In the genomic region with DNA sequence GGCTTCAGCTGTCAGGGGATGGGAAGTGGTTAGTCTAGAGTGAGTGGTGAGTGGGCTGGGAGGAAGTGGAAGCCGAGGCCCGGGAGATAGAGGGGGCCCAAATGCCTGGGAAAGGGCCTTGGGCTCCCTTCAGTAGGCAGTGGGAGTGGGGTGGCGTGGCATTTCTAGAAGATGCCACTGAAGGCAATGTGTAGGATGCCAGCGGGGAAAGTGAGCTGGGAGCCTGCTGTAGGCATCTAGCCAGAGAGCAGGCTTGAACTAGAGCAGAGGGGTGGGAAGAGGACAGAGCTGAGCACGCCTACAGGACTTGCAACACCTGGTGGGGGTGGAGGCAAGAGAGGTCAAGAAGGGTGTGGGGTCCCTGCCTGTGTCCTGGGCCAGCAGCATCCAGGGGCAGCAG, we compare ENCODE assay signal across 26 cellular contexts. TPM values are rescaled to one million over a fixed set of nuclear protein-coding genes. Genes with fewer than 3 reads are reported as not detected.
DNase-seq lines count a peak whose midpoint lies in the region; ATAC-seq and TF ChIP-seq lines count a peak whose summit lies in the region.
"Had no signal": no experiment of that assay in that cellular context is flagged by ENCODE, and none has a peak within 500 bp of the region (broad histone marks: within the 10 kb centered on the region; RNA-seq: fewer than 3 reads in every experiment).

No MANE protein-coding gene starts in this region.

- TF ChIP-seq CTCF in neural crest cell (conservative IDR thresholded peaks at IDR 0.05) (no peak), type B pancreatic cell (conservative IDR thresholded peaks at IDR 0.05) (no peak), lower lobe of right lung (IDR thresholded peaks at IDR 0.05) (no peak)

- H3K4me3 ChIP-seq in lower lobe of right lung, result no peak overlapping the region
- H3K4me3 ChIP-seq: GM12878 had no signal

- no peaks in the 10 kb centered on the region for H3K9me3 ChIP-seq in lower lobe of right lung

- H3K27ac Mint-ChIP-seq in activated naive CD8-positive, alpha-beta T cell treated with anti-CD3 and anti-CD28 coated beads, Interleukin-2, amount 50 U/mL, for 24 hours, result peak overlapping the region; percentile 23
- no peak overlapping the region for H3K27ac Mint-ChIP-seq in activated naive CD8-positive, alpha-beta T cell treated with anti-CD3 and anti-CD28 coated beads for 36 hours
- H3K27ac Mint-ChIP-seq in neural crest cell (ENCODE audit: unreplicated experiment) (peak overlapping the region; percentile 64), type B pancreatic cell (no peak overlapping the region)
- H3K27ac Mint-ChIP-seq: CD4-positive, alpha-beta T cell; IgD-negative memory B cell had no signal

- H3K36me3 ChIP-seq in lower lobe of right lung, result no peaks in the 10 kb centered on the region

- intact Hi-C loops in lower lobe of right lung (cut with DNase I), result no loop called here

- DNase-seq in activated naive CD8-positive, alpha-beta T cell treated with anti-CD3 and anti-CD28 coated beads, Interleukin-2, amount 50 U/mL, for 24 hours, result no peak
- DNase-seq in activated naive CD8-positive, alpha-beta T cell treated with anti-CD3 and anti-CD28 coated beads for 36 hours, result no peak
- DNase-seq in neural crest cell (ENCODE audit: low read depth, low spot score) (no peak), SHP77 (lab: John Stamatoyannopoulos, UW) (no peak), type B pancreatic cell (ENCODE audit: extremely low spot score, unreplicated experiment) (no peak), lower lobe of right lung (no peak), AG20443 (ENCODE audit: low spot score) (no peak)
- DNase-seq: GOT3, HCEC 1CT, NCI-H1092, NCI-H1417 treated with DMSO at 0.1 percent for 48 hours, NCI-H1694 treated with DMSO at 0.1 percent for 48 hours, NCI-H2081, NCI-H226, NCI-H510A, NCI-H69, Right ventricle myocardium superior, RPMI8226 had no signal

- no peak overlapping the region for H3K4me3 Mint-ChIP-seq in activated naive CD8-positive, alpha-beta T cell treated with anti-CD3 and anti-CD28 coated beads, Interleukin-2, amount 50 U/mL, for 24 hours
- no peak overlapping the region for H3K4me3 Mint-ChIP-seq in activated naive CD8-positive, alpha-beta T cell treated with anti-CD3 and anti-CD28 coated beads for 36 hours
- H3K4me3 Mint-ChIP-seq in neural crest cell (no peak overlapping the region), type B pancreatic cell (no peak overlapping the region)
- H3K4me3 Mint-ChIP-seq: CD4-positive, alpha-beta T cell; IgD-negative memory B cell had no signal

- H3K36me3 Mint-ChIP-seq in activated naive CD8-positive, alpha-beta T cell treated with anti-CD3 and anti-CD28 coated beads, Interleukin-2, amount 50 U/mL, for 24 hours (ENCODE audit: low read depth), result no peaks in the 10 kb centered on the region
- H3K36me3 Mint-ChIP-seq in activated naive CD8-positive, alpha-beta T cell treated with anti-CD3 and anti-CD28 coated beads for 36 hours, result no peaks in the 10 kb centered on the region
- H3K36me3 Mint-ChIP-seq in neural crest cell (ENCODE audit: low read depth) (no peaks in the 10 kb centered on the region), type B pancreatic cell (no peaks in the 10 kb centered on the region)

- H3K4me1 Mint-ChIP-seq in activated naive CD8-positive, alpha-beta T cell treated with anti-CD3 and anti-CD28 coated beads, Interleukin-2, amount 50 U/mL, for 24 hours, result peaks cover 3% of the 10 kb centered on the region
- peaks cover 4% of the 10 kb centered on the region for H3K4me1 Mint-ChIP-seq in activated naive CD8-positive, alpha-beta T cell treated with anti-CD3 and anti-CD28 coated beads for 36 hours
- H3K4me1 Mint-ChIP-seq in neural crest cell (no peaks in the 10 kb centered on the region), type B pancreatic cell (ENCODE audit: unreplicated experiment) (no peaks in the 10 kb centered on the region)
- H3K4me1 Mint-ChIP-seq: IgD-negative memory B cell had no signal

- H3K27ac ChIP-seq in cingulate gyrus (ENCODE audit: low read depth, low read length), result peak overlapping the region; percentile 4
- no peak overlapping the region for H3K27ac ChIP-seq in lower lobe of right lung
- H3K27ac ChIP-seq: 22Rv1, KMS-11 had no signal

- no peaks in the 10 kb centered on the region for H3K4me1 ChIP-seq in lower lobe of right lung

- peaks cover 20% of the 10 kb centered on the region for H3K27me3 ChIP-seq in lower lobe of right lung (ENCODE audit: low read depth)

- ATAC-seq in activated naive CD8-positive, alpha-beta T cell treated with anti-CD3 and anti-CD28 coated beads, Interleukin-2, amount 50 U/mL, for 24 hours, result no peak
- no peak for ATAC-seq in lower lobe of right lung
- ATAC-seq: GM12878 had no signal

- H3K9me3 Mint-ChIP-seq in activated naive CD8-positive, alpha-beta T cell treated with anti-CD3 and anti-CD28 coated beads, Interleukin-2, amount 50 U/mL, for 24 hours, result no peaks in the 10 kb centered on the region
- no peaks in the 10 kb centered on the region for H3K9me3 Mint-ChIP-seq in activated naive CD8-positive, alpha-beta T cell treated with anti-CD3 and anti-CD28 coated beads for 36 hours
- no peaks in the 10 kb centered on the region for H3K9me3 Mint-ChIP-seq in neural crest cell
- H3K9me3 Mint-ChIP-seq in type B pancreatic cell, result no peaks in the 10 kb centered on the region

- H3K27me3 Mint-ChIP-seq in activated naive CD8-positive, alpha-beta T cell treated with anti-CD3 and anti-CD28 coated beads, Interleukin-2, amount 50 U/mL, for 24 hours, result peaks cover 17% of the 10 kb centered on the region
- peaks cover 29% of the 10 kb centered on the region for H3K27me3 Mint-ChIP-seq in activated naive CD8-positive, alpha-beta T cell treated with anti-CD3 and anti-CD28 coated beads for 36 hours
- H3K27me3 Mint-ChIP-seq in neural crest cell (ENCODE audit: low read depth) (peaks cover 66% of the 10 kb centered on the region), type B pancreatic cell (peaks cover 62% of the 10 kb centered on the region)

RNA-seq across cellular contexts. Expression of a gene that starts 10.4 kb away (rescaled TPM):
- total RNA-seq in activated naive CD8-positive, alpha-beta T cell treated with anti-CD3 and anti-CD28 coated beads for 36 hours, result under 1 TPM; 0.04 to 0.10 TPM
- 0.14 TPM in 1 of 2 replicates, not detected in the other for total RNA-seq in neural crest cell
- 0.50 and 0.58 TPM in 2 replicates for total RNA-seq in type B pancreatic cell (ENCODE audit: low replicate concordance)
- total RNA-seq in lower lobe of right lung, result not detected
- total RNA-seq: CD4-positive, alpha-beta T cell; GM12878; Right ventricle myocardium superior had no signal

RNA-seq across cellular contexts. Expression of a gene that starts 48.5 kb away (rescaled TPM):
- not detected for total RNA-seq in activated naive CD8-positive, alpha-beta T cell treated with anti-CD3 and anti-CD28 coated beads for 36 hours
- total RNA-seq in neural crest cell, result not detected in 2 replicates
- total RNA-seq in type B pancreatic cell (ENCODE audit: low replicate concordance), result 1.0 TPM in 1 of 2 replicates, not detected in the other
- not detected for total RNA-seq in lower lobe of right lung
- total RNA-seq: CD4-positive, alpha-beta T cell; Daoy; Right ventricle myocardium superior; SK-MEL-5 had no signal

RNA-seq across cellular contexts. Expression of a gene that starts 49.4 kb away (rescaled TPM):
- total RNA-seq in activated naive CD8-positive, alpha-beta T cell treated with anti-CD3 and anti-CD28 coated beads for 36 hours, result 1 to 10 TPM; 6.9 to 8.0 TPM
- total RNA-seq in neural crest cell (4.5 and 5.9 TPM in 2 replicates), type B pancreatic cell (ENCODE audit: low replicate concordance) (3.4 and 4.8 TPM in 2 replicates), lower lobe of right lung (10.0 TPM)

Comparison
In these comparisons a context has a peak if more than half of its experiments do, and no peak if none do; other contexts are left out.
1. H3K27ac Mint-ChIP-seq: peak in activated naive CD8-positive, alpha-beta T cell treated with anti-CD3 and anti-CD28 coated beads, Interleukin-2, amount 50 U/mL, for 24 hours (single experiment) and neural crest cell (single experiment); none in activated naive CD8-positive, alpha-beta T cell treated with anti-CD3 and anti-CD28 coated beads for 36 hours (single experiment) and type B pancreatic cell (single experiment).